ENCODE assay signal across 8 cellular contexts in the genomic region with DNA sequence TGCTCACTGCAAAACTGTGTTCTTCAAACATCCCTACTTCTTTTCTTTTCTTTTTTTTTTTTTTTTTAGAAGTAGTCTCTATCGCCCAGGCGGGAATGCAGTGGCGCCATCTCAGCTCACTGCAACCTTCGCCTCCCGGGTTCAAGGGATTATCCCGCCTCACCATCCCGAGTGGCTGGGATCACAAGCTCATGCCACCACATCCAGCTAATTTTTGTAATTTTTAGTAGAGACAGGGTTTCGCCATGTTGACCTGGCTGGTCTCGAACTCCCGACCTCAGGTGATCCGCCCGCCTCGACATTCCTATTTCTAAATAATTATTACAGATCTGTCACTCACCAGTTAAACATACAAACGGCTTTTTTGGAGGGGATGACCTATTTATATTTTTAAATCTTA. TPM values are rescaled to one million over a fixed set of nuclear protein-coding genes. Genes with fewer than 3 reads are reported as not detected.
DNase-seq lines count a peak whose midpoint lies in the region; ATAC-seq and TF ChIP-seq lines count a peak whose summit lies in the region.

No MANE protein-coding gene starts in this region.

- H3K36me3 Mint-ChIP-seq in MCF 10A (ENCODE audit: insufficient read depth, unreplicated experiment), result peaks cover 48% of the 10 kb centered on the region

- H3K9me3 ChIP-seq in heart right ventricle (no peaks in the 10 kb centered on the region), mesodermal cell (ENCODE audit: control insufficient read depth, low read length) (no peaks in the 10 kb centered on the region)

- H3K4me3 Mint-ChIP-seq in MCF 10A (ENCODE audit: unreplicated experiment), result peak overlapping the region; percentile 96

- WGBS in heart right ventricle, 2 donors, result 51 to 53% methylated on average over 14 of the region's 14 CpGs
- WGBS in mesodermal cell (ENCODE audit: insufficient coverage in 2 of 2), 2 experiments, result 62 to 91% methylated on average over 6 to 8 of the region's 14 CpGs
- WGBS in urinary bladder, result 50% methylated on average over 14 of the region's 14 CpGs

- no peaks in the 10 kb centered on the region for H3K9me3 Mint-ChIP-seq in MCF 10A (ENCODE audit: unreplicated experiment)

- no TSS peak for BruUV-seq in MCF 10A (replicated peaks; lab: Mats Ljungman, UMichigan)

- peaks cover 17% of the 10 kb centered on the region for H3K4me1 Mint-ChIP-seq in MCF 10A (ENCODE audit: insufficient read depth, unreplicated experiment)

- DNase-seq in heart right ventricle, result no peak
- no peak for DNase-seq in cardiac septum (ENCODE audit: low spot score)
- no peak for DNase-seq in MCF 10A (ENCODE audit: unreplicated experiment)
- no peak for DNase-seq in DMS79 treated with DMSO at 0.1 percent for 48 hours (lab: John Stamatoyannopoulos, UW)
- no peak for DNase-seq in occipital lobe (lab: John Stamatoyannopoulos, UW)
- DNase-seq in stimulated activated CD4-positive, alpha-beta T cell treated with anti-CD3 and anti-CD28 coated beads, Interleukin-4, amount 100 ng/mL, for 24 hours, result no peak

- ATAC-seq in heart right ventricle, result no peak

- TF ChIP-seq CTCF in heart right ventricle (IDR thresholded peaks at IDR 0.05) (no peak), MCF 10A (IDR thresholded peaks at IDR 0.05; ENCODE audit: unreplicated experiment) (no peak)

- H3K27me3 Mint-ChIP-seq in MCF 10A (ENCODE audit: insufficient read depth, unreplicated experiment), result no peaks in the 10 kb centered on the region

- intact Hi-C loops in heart right ventricle (cut with DNase I), result loop anchor here in 6 of 10 donors (10.0 kb wide), 2 partner anchors 257 to 347 kb away; partner anchors contain the start of gene XAF1 (in 5 of the 6)
- intact Hi-C loops in cardiac septum (cut with DNase I), result loop anchor here (5.0 kb wide), 2 partner anchors 344 to 359 kb away; partner anchors contain the start of genes C17orf100 and MED31
- intact Hi-C loops in MCF 10A (cut with micrococcal nuclease), result no loop called here

- H3K4me3 ChIP-seq in heart right ventricle, result peak overlapping the region; percentile 78 to 98 (median 92)
- H3K4me3 ChIP-seq in mesodermal cell (ENCODE audit: extremely low read depth, insufficient read depth, low read length, poor library complexity, severe bottlenecking), result peak overlapping the region; percentile 95
- H3K4me3 ChIP-seq in urinary bladder (ENCODE audit: low read depth, low read length), result peak overlapping the region; percentile 63

- peaks cover 0 to 46% (median 6%) of the 10 kb centered on the region in 9 donors for H3K36me3 ChIP-seq in heart right ventricle
- peaks cover 25% of the 10 kb centered on the region for H3K36me3 ChIP-seq in mesodermal cell (ENCODE audit: control insufficient read depth, insufficient read depth, low read length)
- H3K36me3 ChIP-seq in urinary bladder (ENCODE audit: insufficient read depth), result no peaks in the 10 kb centered on the region

- POLR2A ChIA-PET in MCF 10A (lab: Yijun Ruan, JAX), result interaction anchor here (1.0 to 2.5 kb wide), 4 partner anchors 24 to 342 kb away, joined by 3 to 21 read pairs (median 7); partner anchors contain the start of gene SLC16A13

- H3K4me1 ChIP-seq in heart right ventricle, result peaks cover 12 to 58% (median 50%) of the 10 kb centered on the region in 9 donors
- peaks cover 11% of the 10 kb centered on the region for H3K4me1 ChIP-seq in mesodermal cell (ENCODE audit: control insufficient read depth, insufficient read depth, low read length, poor library complexity, severe bottlenecking)
- no peaks in the 10 kb centered on the region for H3K4me1 ChIP-seq in urinary bladder (ENCODE audit: insufficient read depth)

- H3K27ac Mint-ChIP-seq in MCF 10A (ENCODE audit: low read depth, unreplicated experiment), result peak overlapping the region; percentile 99

- no peaks in the 10 kb centered on the region for H3K27me3 ChIP-seq in heart right ventricle

- CTCF ChIA-PET in MCF 10A (lab: Yijun Ruan, JAX), result interaction anchor here (0.7 to 2.6 kb wide), 2 partner anchors 168 to 345 kb away, joined by 3 to 8 read pairs; no protein-coding TSS in a partner anchor

- H3K27ac ChIP-seq in heart right ventricle (peak overlapping the region in 6 of 10 donors; percentile 93 to 100 (median 98)), mesodermal cell (ENCODE audit: low read depth, low read length, severe bottlenecking) (no peak overlapping the region), urinary bladder (ENCODE audit: low read depth) (no peak overlapping the region)

RNA-seq across cellular contexts. Expression of gene RNASEK, which starts 1.0 kb away (rescaled TPM):
- total RNA-seq in heart right ventricle (100 to 1,000 TPM; 144 to 241 (median 160) TPM), cardiac septum (171 TPM), MCF 10A (2022) (155 and 209 TPM in 2 replicates), urinary bladder (32.9 TPM), occipital lobe (46.0 TPM)
- polyA plus RNA-seq in heart right ventricle (100 to 1,000 TPM; 220 to 429 TPM), urinary bladder (305 TPM)
- polyA plus RNA-seq in mesodermal cell (2013, experiment 1 of 2), result 315 TPM
- polyA plus RNA-seq in mesodermal cell (2013, experiment 2 of 2), result 270 TPM

RNA-seq across cellular contexts. Expression of gene BCL6B, which starts 11.4 kb away (rescaled TPM):
- total RNA-seq in heart right ventricle (10 to 100 TPM in 8 of 10 donors, 1 to 10 TPM in 2; 9.6 to 35.4 (median 18.3) TPM), cardiac septum (8.8 TPM), MCF 10A (2022) (not detected in 2 replicates), urinary bladder (12.5 TPM), occipital lobe (1.4 TPM)
- polyA plus RNA-seq in heart right ventricle (1 to 10 TPM; 9.5 to 9.7 TPM), urinary bladder (9.9 TPM)
- polyA plus RNA-seq in mesodermal cell (2013, experiment 1 of 2), result 12.5 TPM
- polyA plus RNA-seq in mesodermal cell (2013, experiment 2 of 2), result 8.3 TPM

RNA-seq across cellular contexts. Expression of gene ALOX12, which starts 15.6 kb away (rescaled TPM):
- total RNA-seq in heart right ventricle, result under 1 TPM in 1 of 10 donors, not detected in 9; 0.11 TPM
- polyA plus RNA-seq in heart right ventricle, result under 1 TPM in 1 of 2 donors, not detected in 1; 0.04 TPM
- total RNA-seq in cardiac septum, result not detected
- total RNA-seq in MCF 10A (2022), result not detected in 2 replicates
- polyA plus RNA-seq in mesodermal cell (2013, experiment 1 of 2), result 0.33 TPM
- polyA plus RNA-seq in mesodermal cell (2013, experiment 2 of 2), result 0.25 TPM
- total RNA-seq in urinary bladder, result not detected
- polyA plus RNA-seq in urinary bladder, result 0.04 TPM
- not detected for total RNA-seq in occipital lobe

RNA-seq across cellular contexts. Expression of gene SLC16A13, which starts 24.4 kb away (rescaled TPM):
- total RNA-seq in heart right ventricle, result 1 to 10 TPM in 9 of 10 donors, under 1 TPM in 1; 0.70 to 2.1 (median 1.5) TPM
- 1 to 10 TPM; 1.1 to 2.0 TPM for polyA plus RNA-seq in heart right ventricle
- total RNA-seq in cardiac septum, result 0.48 TPM
- 7.5 and 11.1 TPM in 2 replicates for total RNA-seq in MCF 10A (2022)
- 8.1 TPM for polyA plus RNA-seq in mesodermal cell (2013, experiment 1 of 2)
- polyA plus RNA-seq in mesodermal cell (2013, experiment 2 of 2), result 7.1 TPM
- total RNA-seq in urinary bladder, result 0.37 TPM
- polyA plus RNA-seq in urinary bladder, result 1.5 TPM
- total RNA-seq in occipital lobe, result 0.47 TPM

RNA-seq across cellular contexts. Expression of gene SLC16A11, which starts 32.5 kb away (rescaled TPM):
- total RNA-seq in heart right ventricle (1 to 10 TPM in 1 of 10 donors, under 1 TPM in 9; 0.19 to 1.1 (median 0.48) TPM), cardiac septum (1.1 TPM), MCF 10A (2022) (not detected in 2 replicates), urinary bladder (not detected), occipital lobe (0.31 TPM)
- polyA plus RNA-seq in heart right ventricle (1 to 10 TPM in 1 of 2 donors, under 1 TPM in 1; 0.78 to 2.1 TPM), urinary bladder (1.5 TPM)
- 0.33 TPM for polyA plus RNA-seq in mesodermal cell (2013, experiment 1 of 2)
- polyA plus RNA-seq in mesodermal cell (2013, experiment 2 of 2), result not detected

Comparison
In these comparisons a context has a peak if more than half of its experiments do, and no peak if none do; other contexts are left out.
1. H3K27ac ChIP-seq: peak in heart right ventricle (6 of 10); none in mesodermal cell (single experiment) and urinary bladder (single experiment).
2. Peak in every context shown above with its lines, with median percentiles within 50 percentile points of each other: H3K4me3 ChIP-seq.